ENCODE assay signal across 1 cellular context in the genomic region with DNA sequence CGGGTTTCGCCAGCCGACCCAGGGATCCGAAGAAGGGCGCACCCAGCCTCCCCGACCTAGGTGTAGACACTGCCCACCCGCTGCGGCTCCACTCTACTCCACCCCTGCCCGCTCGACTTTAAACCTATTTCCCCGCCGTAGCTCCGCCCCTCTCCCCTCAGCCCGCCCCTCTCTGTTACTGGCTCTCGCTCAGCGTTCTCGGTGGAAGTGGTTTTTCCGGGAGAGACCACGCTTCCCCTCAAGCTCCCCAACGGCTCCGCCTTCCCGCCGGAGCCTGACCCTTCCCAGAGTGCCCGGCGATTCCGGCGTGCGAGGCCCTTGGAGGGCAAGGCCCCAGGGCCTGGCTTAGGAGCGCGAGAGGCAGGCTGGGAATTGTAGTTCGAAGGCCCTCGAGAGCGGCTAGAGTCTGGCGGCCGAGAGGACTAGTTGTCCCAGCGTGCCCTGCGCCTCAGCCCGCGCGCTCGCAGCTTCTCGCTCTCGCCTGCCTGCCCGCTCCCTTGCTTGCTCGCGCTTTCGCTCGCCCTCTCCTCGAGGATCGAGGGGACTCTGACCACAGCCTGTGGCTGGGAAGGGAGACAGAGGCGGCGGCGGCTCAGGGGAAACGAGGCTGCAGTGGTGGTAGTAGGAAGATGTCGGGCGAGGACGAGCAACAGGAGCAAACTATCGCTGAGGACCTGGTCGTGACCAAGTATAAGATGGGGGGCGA.
TF ChIP-seq lines count a peak whose summit lies in the region.

Gene PA2G4 (plus strand): TSS at position 451 of the 706 bp plus-strand sequence. CDS start 179 bp downstream, at position 630.

TF ChIP-seq in HepG2, 621 proteins besides CTCF, POLR2A, EP300 and RAD21 (continued from another document and continues in another):
- TF ChIP-seq, protein P1, sequence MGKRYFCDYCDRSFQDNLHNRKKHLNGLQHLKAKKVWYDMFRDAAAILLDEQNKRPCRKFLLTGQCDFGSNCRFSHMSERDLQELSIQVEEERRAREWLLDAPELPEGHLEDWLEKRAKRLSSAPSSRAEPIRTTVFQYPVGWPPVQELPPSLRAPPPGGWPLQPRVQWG (CRISPR knock-in tag; IDR thresholded peaks at IDR 0.05; ENCODE audit: borderline replicate concordance, low read depth), result peak; percentile 72; the same call in 1 of the 2 replicates
- no peak for TF ChIP-seq ZNF7 (CRISPR knock-in tag; IDR thresholded peaks at IDR 0.05)
- no peak; the same call in 1 of the 2 replicates for TF ChIP-seq ZNF530 (CRISPR knock-in tag; IDR thresholded peaks at IDR 0.05; ENCODE audit: low read depth)
- no peak; the same call in 1 of the 2 replicates for TF ChIP-seq ZNF503 (CRISPR knock-in tag; IDR thresholded peaks at IDR 0.05)
- TF ChIP-seq, protein P2, sequence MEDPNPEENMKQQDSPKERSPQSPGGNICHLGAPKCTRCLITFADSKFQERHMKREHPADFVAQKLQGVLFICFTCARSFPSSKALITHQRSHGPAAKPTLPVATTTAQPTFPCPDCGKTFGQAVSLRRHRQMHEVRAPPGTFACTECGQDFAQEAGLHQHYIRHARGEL (CRISPR knock-in tag; IDR thresholded peaks at IDR 0.05), result no peak; the same call in 1 of the 2 replicates
- peak; percentile 85 for TF ChIP-seq ZNF280D (CRISPR knock-in tag; IDR thresholded peaks at IDR 0.05)
- TF ChIP-seq, protein P3, sequence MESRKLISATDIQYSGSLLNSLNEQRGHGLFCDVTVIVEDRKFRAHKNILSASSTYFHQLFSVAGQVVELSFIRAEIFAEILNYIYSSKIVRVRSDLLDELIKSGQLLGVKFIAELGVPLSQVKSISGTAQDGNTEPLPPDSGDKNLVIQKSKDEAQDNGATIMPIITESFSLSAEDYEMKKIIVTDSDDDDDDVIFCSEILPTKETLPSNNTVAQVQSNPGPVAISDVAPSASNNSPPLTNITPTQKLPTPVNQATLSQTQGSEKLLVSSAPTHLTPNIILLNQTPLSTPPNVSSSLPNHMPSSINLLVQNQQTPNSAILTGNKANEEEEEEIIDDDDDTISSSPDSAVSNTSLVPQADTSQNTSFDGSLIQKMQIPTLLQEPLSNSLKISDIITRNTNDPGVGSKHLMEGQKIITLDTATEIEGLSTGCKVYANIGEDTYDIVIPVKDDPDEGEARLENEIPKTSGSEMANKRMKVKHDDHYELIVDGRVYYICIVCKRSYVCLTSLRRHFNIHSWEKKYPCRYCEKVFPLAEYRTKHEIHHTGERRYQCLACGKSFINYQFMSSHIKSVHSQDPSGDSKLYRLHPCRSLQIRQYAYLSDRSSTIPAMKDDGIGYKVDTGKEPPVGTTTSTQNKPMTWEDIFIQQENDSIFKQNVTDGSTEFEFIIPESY (CRISPR knock-in tag; IDR thresholded peaks at IDR 0.05), result peak; percentile 53
- TF ChIP-seq HDAC2 (CRISPR knock-in tag; IDR thresholded peaks at IDR 0.05), result peak; percentile 56; the same call in 1 of the 2 replicates
- no peak for TF ChIP-seq ZNF253 (CRISPR knock-in tag; IDR thresholded peaks at IDR 0.05; ENCODE audit: borderline replicate concordance)
- TF ChIP-seq CEBPG (CRISPR knock-in tag; IDR thresholded peaks at IDR 0.05), result peak; percentile 41; the same call in 1 of the 2 replicates
- TF ChIP-seq SIX4 (CRISPR knock-in tag; IDR thresholded peaks at IDR 0.05), result peak; percentile 32; the same call in 1 of the 2 replicates
- TF ChIP-seq ELF3 (CRISPR knock-in tag; IDR thresholded peaks at IDR 0.05), result peak; percentile 92
- no peak for TF ChIP-seq ZNF24 (IDR thresholded peaks at IDR 0.05)
- TF ChIP-seq NFATC3 (CRISPR knock-in tag; IDR thresholded peaks at IDR 0.05), result peak; percentile 66; the same call in 1 of the 2 replicates
- TF ChIP-seq TEAD3 (CRISPR knock-in tag; optimal IDR thresholded peaks at IDR 0.05; ENCODE audit: borderline replicate concordance), result no peak
- no peak for TF ChIP-seq CAMTA2 (CRISPR knock-in tag; IDR thresholded peaks at IDR 0.05; ENCODE audit: borderline replicate concordance)
- TF ChIP-seq MYPOP (CRISPR knock-in tag; IDR thresholded peaks at IDR 0.05), result peak; percentile 90; the same call in 1 of the 2 replicates
- TF ChIP-seq ZNF446 (CRISPR knock-in tag; IDR thresholded peaks at IDR 0.05), result no peak
- TF ChIP-seq, protein P4, sequence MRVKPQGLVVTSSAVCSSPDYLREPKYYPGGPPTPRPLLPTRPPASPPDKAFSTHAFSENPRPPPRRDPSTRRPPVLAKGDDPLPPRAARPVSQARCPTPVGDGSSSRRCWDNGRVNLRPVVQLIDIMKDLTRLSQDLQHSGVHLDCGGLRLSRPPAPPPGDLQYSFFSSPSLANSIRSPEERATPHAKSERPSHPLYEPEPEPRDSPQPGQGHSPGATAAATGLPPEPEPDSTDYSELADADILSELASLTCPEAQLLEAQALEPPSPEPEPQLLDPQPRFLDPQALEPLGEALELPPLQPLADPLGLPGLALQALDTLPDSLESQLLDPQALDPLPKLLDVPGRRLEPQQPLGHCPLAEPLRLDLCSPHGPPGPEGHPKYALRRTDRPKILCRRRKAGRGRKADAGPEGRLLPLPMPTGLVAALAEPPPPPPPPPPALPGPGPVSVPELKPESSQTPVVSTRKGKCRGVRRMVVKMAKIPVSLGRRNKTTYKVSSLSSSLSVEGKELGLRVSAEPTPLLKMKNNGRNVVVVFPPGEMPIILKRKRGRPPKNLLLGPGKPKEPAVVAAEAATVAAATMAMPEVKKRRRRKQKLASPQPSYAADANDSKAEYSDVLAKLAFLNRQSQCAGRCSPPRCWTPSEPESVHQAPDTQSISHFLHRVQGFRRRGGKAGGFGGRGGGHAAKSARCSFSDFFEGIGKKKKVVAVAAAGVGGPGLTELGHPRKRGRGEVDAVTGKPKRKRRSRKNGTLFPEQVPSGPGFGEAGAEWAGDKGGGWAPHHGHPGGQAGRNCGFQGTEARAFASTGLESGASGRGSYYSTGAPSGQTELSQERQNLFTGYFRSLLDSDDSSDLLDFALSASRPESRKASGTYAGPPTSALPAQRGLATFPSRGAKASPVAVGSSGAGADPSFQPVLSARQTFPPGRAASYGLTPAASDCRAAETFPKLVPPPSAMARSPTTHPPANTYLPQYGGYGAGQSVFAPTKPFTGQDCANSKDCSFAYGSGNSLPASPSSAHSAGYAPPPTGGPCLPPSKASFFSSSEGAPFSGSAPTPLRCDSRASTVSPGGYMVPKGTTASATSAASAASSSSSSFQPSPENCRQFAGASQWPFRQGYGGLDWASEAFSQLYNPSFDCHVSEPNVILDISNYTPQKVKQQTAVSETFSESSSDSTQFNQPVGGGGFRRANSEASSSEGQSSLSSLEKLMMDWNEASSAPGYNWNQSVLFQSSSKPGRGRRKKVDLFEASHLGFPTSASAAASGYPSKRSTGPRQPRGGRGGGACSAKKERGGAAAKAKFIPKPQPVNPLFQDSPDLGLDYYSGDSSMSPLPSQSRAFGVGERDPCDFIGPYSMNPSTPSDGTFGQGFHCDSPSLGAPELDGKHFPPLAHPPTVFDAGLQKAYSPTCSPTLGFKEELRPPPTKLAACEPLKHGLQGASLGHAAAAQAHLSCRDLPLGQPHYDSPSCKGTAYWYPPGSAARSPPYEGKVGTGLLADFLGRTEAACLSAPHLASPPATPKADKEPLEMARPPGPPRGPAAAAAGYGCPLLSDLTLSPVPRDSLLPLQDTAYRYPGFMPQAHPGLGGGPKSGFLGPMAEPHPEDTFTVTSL (CRISPR knock-in tag; IDR thresholded peaks at IDR 0.05; ENCODE audit: borderline replicate concordance), result no peak
- TF ChIP-seq ARNT2 (CRISPR knock-in tag; IDR thresholded peaks at IDR 0.05; ENCODE audit: low read depth), result peak; percentile 96
- peak; percentile 97 for TF ChIP-seq DR1 (CRISPR knock-in tag; IDR thresholded peaks at IDR 0.05)
- peak; percentile 86 for TF ChIP-seq ZMYM4 (CRISPR knock-in tag; IDR thresholded peaks at IDR 0.05)
- TF ChIP-seq, protein P5, sequence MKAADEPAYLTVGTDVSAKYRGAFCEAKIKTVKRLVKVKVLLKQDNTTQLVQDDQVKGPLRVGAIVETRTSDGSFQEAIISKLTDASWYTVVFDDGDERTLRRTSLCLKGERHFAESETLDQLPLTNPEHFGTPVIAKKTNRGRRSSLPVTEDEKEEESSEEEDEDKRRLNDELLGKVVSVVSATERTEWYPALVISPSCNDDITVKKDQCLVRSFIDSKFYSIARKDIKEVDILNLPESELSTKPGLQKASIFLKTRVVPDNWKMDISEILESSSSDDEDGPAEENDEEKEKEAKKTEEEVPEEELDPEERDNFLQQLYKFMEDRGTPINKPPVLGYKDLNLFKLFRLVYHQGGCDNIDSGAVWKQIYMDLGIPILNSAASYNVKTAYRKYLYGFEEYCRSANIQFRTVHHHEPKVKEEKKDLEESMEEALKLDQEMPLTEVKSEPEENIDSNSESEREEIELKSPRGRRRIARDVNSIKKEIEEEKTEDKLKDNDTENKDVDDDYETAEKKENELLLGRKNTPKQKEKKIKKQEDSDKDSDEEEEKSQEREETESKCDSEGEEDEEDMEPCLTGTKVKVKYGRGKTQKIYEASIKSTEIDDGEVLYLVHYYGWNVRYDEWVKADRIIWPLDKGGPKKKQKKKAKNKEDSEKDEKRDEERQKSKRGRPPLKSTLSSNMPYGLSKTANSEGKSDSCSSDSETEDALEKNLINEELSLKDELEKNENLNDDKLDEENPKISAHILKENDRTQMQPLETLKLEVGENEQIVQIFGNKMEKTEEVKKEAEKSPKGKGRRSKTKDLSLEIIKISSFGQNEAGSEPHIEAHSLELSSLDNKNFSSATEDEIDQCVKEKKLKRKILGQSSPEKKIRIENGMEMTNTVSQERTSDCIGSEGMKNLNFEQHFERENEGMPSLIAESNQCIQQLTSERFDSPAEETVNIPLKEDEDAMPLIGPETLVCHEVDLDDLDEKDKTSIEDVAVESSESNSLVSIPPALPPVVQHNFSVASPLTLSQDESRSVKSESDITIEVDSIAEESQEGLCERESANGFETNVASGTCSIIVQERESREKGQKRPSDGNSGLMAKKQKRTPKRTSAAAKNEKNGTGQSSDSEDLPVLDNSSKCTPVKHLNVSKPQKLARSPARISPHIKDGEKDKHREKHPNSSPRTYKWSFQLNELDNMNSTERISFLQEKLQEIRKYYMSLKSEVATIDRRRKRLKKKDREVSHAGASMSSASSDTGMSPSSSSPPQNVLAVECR (CRISPR knock-in tag; IDR thresholded peaks at IDR 0.05; ENCODE audit: borderline replicate concordance), result peak; percentile 92
- TF ChIP-seq NR2F6 (IDR thresholded peaks at IDR 0.05), result 0 out of 2 replicates have a peak, but pooled peaks have one; percentile 27
- TF ChIP-seq NR2F6 (CRISPR knock-in tag; IDR thresholded peaks at IDR 0.05), result peak; percentile 74
- TF ChIP-seq, protein P6, sequence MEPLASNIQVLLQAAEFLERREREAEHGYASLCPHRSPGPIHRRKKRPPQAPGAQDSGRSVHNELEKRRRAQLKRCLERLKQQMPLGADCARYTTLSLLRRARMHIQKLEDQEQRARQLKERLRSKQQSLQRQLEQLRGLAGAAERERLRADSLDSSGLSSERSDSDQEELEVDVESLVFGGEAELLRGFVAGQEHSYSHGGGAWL (CRISPR knock-in tag; IDR thresholded peaks at IDR 0.05), result peak; percentile 83; the same call in 1 of the 2 replicates
- no peak for TF ChIP-seq ZMYM3 (CRISPR knock-in tag; IDR thresholded peaks at IDR 0.05)
- TF ChIP-seq TSC22D2 (CRISPR knock-in tag; IDR thresholded peaks at IDR 0.05; ENCODE audit: borderline replicate concordance), result peak; percentile 85; the same call in 1 of the 2 replicates
- TF ChIP-seq IKZF1 (IDR thresholded peaks at IDR 0.05), result no peak
- peak; percentile 92; the same call in 1 of the 2 replicates for TF ChIP-seq ZNF136 (CRISPR knock-in tag; IDR thresholded peaks at IDR 0.05; ENCODE audit: low read depth)
- peak; percentile 75 for TF ChIP-seq PHF20 (CRISPR knock-in tag; IDR thresholded peaks at IDR 0.05)
- peak; percentile 62; the same call in 1 of the 2 replicates for TF ChIP-seq ZBTB43 (CRISPR knock-in tag; conservative IDR thresholded peaks at IDR 0.05)
